Comparison of ENCODE assay signal across 35 cellular contexts in genomic region chr3:101255441-101255840, GRCh38.
"Had no signal": no experiment of that assay in that cellular context is flagged by ENCODE, and none has a peak within 500 bp of the region (broad histone marks: within the 10 kb centered on the region; RNA-seq: fewer than 3 reads in every experiment).

No MANE protein-coding gene starts in this region.

- ATAC-seq: activated CD4-positive, CD25-positive, alpha-beta regulatory T cell treated with anti-CD3 and anti-CD28 coated beads, Interleukin-2, amount 50 U/mL, for 24 hours; activated CD8-positive, alpha-beta memory T cell treated with anti-CD3 and anti-CD28 coated beads, Interleukin-2, amount 10 ng/mL, durations not matched to agents 7 days and 5 days; activated CD8-positive, alpha-beta T cell treated with anti-CD3 and anti-CD28 coated beads, Interleukin-2, amount 10 ng/mL, durations not matched to agents 7 days and 5 days; activated naive CD4-positive, alpha-beta T cell treated with anti-CD3 and anti-CD28 coated beads, Interleukin-2, amount 50 U/mL, for 72 hours; gastroesophageal sphincter; heart right ventricle; T-helper 17 cell had no signal

- H3K4me1 ChIP-seq: breast epithelium, colonic mucosa, esophagus squamous epithelium, gastroesophageal sphincter, heart right ventricle had no signal

- H3K27ac ChIP-seq: breast epithelium, cardiac muscle cell, colonic mucosa, epithelial cell of prostate, esophagus squamous epithelium, gastroesophageal sphincter, heart right ventricle, hepatocyte, VCaP had no signal

- H3K27me3 ChIP-seq: ascending aorta, breast epithelium, cardiac muscle cell, colonic mucosa, esophagus squamous epithelium, gastroesophageal sphincter, heart right ventricle, hepatocyte had no signal

- FAIRE-seq: endometrium, endothelial cell of umbilical vein had no signal

- H3K4me1 Mint-ChIP-seq: activated B cell treated with CpG ODN at 0.5 μM for 24 hours; activated CD8-positive, alpha-beta memory T cell treated with anti-CD3 and anti-CD28 coated beads, Interleukin-2, amount 10 ng/mL, durations not matched to agents 7 days and 5 days; activated naive CD4-positive, alpha-beta T cell treated with anti-CD3 and anti-CD28 coated beads, Interleukin-2, amount 10 ng/mL, durations not matched to agents 7 days and 5 days had no signal

- H3K27ac Mint-ChIP-seq: activated B cell treated with CpG ODN at 0.5 μM for 24 hours; activated CD4-positive, alpha-beta memory T cell treated with anti-CD3 and anti-CD28 coated beads for 36 hours; activated CD8-positive, alpha-beta memory T cell treated with anti-CD3 and anti-CD28 coated beads, Interleukin-2, amount 10 ng/mL, durations not matched to agents 7 days and 5 days; activated CD8-positive, alpha-beta T cell treated with anti-CD3 and anti-CD28 coated beads, Interleukin-2, amount 10 ng/mL, durations not matched to agents 7 days and 5 days; activated naive CD4-positive, alpha-beta T cell treated with anti-CD3 and anti-CD28 coated beads, Interleukin-2, amount 10 ng/mL, durations not matched to agents 7 days and 5 days; activated naive CD4-positive, alpha-beta T cell treated with anti-CD3 and anti-CD28 coated beads, Interleukin-2, amount 50 U/mL, for 72 hours; activated naive CD8-positive, alpha-beta T cell treated with anti-CD3 and anti-CD28 coated beads, Interleukin-2, amount 10 ng/mL, durations not matched to agents 7 days and 5 days; activated T-helper 1 cell treated with anti-CD3 and anti-CD28 coated beads, Interleukin-12 subunit alpha, Interleukin-12 subunit beta, Interleukin-2, Interleukin-4 antibody, amounts not matched to agents 30 ng/mL and 10 ng/mL and 1 ng/mL, durations not matched to agents 14 hours and 24 hours and 36 hours; T-helper 17 cell; T-helper 2 cell treated with Interferon-gamma antibody and Interleukin-4, amounts not matched to agents 5 μg/mL and 100 μg/mL, for 36 hours had no signal

- H3K9me3 Mint-ChIP-seq: activated B cell treated with CpG ODN at 0.5 μM for 24 hours; activated CD4-positive, alpha-beta memory T cell treated with anti-CD3 and anti-CD28 coated beads for 36 hours; activated naive CD4-positive, alpha-beta T cell treated with anti-CD3 and anti-CD28 coated beads, Interleukin-2, amount 10 ng/mL, durations not matched to agents 7 days and 5 days; activated naive CD4-positive, alpha-beta T cell treated with anti-CD3 and anti-CD28 coated beads, Interleukin-2, amount 50 U/mL, for 72 hours; activated naive CD8-positive, alpha-beta T cell treated with anti-CD3 and anti-CD28 coated beads, Interleukin-2, amount 10 ng/mL, durations not matched to agents 7 days and 5 days; activated T-helper 1 cell treated with anti-CD3 and anti-CD28 coated beads, Interleukin-12 subunit alpha, Interleukin-12 subunit beta, Interleukin-2, Interleukin-4 antibody, amounts not matched to agents 30 ng/mL and 10 ng/mL and 1 ng/mL, durations not matched to agents 14 hours and 24 hours and 36 hours; brain; T-helper 2 cell treated with Interferon-gamma antibody and Interleukin-4, amounts not matched to agents 5 μg/mL and 100 μg/mL, for 36 hours had no signal

- H3K4me3 ChIP-seq: ascending aorta, breast epithelium, cardiac muscle cell, colonic mucosa, esophagus squamous epithelium, gastroesophageal sphincter, heart right ventricle, hepatocyte had no signal

- H3K4me2 ChIP-seq: hepatocyte had no signal

- H3K36me3 Mint-ChIP-seq: activated CD4-positive, alpha-beta memory T cell treated with anti-CD3 and anti-CD28 coated beads for 36 hours; activated CD8-positive, alpha-beta memory T cell treated with anti-CD3 and anti-CD28 coated beads, Interleukin-2, amount 10 ng/mL, durations not matched to agents 7 days and 5 days; activated naive CD4-positive, alpha-beta T cell treated with anti-CD3 and anti-CD28 coated beads, Interleukin-2, amount 10 ng/mL, durations not matched to agents 7 days and 5 days; activated naive CD4-positive, alpha-beta T cell treated with anti-CD3 and anti-CD28 coated beads, Interleukin-2, amount 50 U/mL, for 72 hours; brain had no signal

- H3K4me3 Mint-ChIP-seq: activated B cell treated with CpG ODN at 0.5 μM for 24 hours; activated CD4-positive, alpha-beta memory T cell treated with anti-CD3 and anti-CD28 coated beads for 36 hours; activated CD8-positive, alpha-beta memory T cell treated with anti-CD3 and anti-CD28 coated beads, Interleukin-2, amount 10 ng/mL, durations not matched to agents 7 days and 5 days; activated CD8-positive, alpha-beta T cell treated with anti-CD3 and anti-CD28 coated beads, Interleukin-2, amount 10 ng/mL, durations not matched to agents 7 days and 5 days; activated naive CD4-positive, alpha-beta T cell treated with anti-CD3 and anti-CD28 coated beads, Interleukin-2, amount 10 ng/mL, durations not matched to agents 7 days and 5 days; activated naive CD8-positive, alpha-beta T cell treated with anti-CD3 and anti-CD28 coated beads, Interleukin-2, amount 10 ng/mL, durations not matched to agents 7 days and 5 days; activated T-helper 1 cell treated with anti-CD3 and anti-CD28 coated beads, Interleukin-12 subunit alpha, Interleukin-12 subunit beta, Interleukin-2, Interleukin-4 antibody, amounts not matched to agents 30 ng/mL and 10 ng/mL and 1 ng/mL, durations not matched to agents 14 hours and 24 hours and 36 hours; T-helper 17 cell; T-helper 2 cell treated with Interferon-gamma antibody and Interleukin-4, amounts not matched to agents 5 μg/mL and 100 μg/mL, for 36 hours had no signal

- H2AFZ ChIP-seq: hepatocyte had no signal

- H3K27me3 Mint-ChIP-seq: activated B cell treated with CpG ODN at 0.5 μM for 24 hours; activated CD4-positive, alpha-beta memory T cell treated with anti-CD3 and anti-CD28 coated beads for 36 hours; activated CD8-positive, alpha-beta memory T cell treated with anti-CD3 and anti-CD28 coated beads, Interleukin-2, amount 10 ng/mL, durations not matched to agents 7 days and 5 days; activated naive CD4-positive, alpha-beta T cell treated with anti-CD3 and anti-CD28 coated beads, Interleukin-2, amount 10 ng/mL, durations not matched to agents 7 days and 5 days; activated naive CD8-positive, alpha-beta T cell treated with anti-CD3 and anti-CD28 coated beads, Interleukin-2, amount 10 ng/mL, durations not matched to agents 7 days and 5 days; brain; T-helper 17 cell had no signal

- H3K36me3 ChIP-seq: ascending aorta, breast epithelium, cardiac muscle cell, colonic mucosa, esophagus squamous epithelium, gastroesophageal sphincter, heart right ventricle had no signal

- DNase-seq: activated B cell treated with CpG ODN at 0.5 μM for 24 hours; activated CD4-positive, alpha-beta memory T cell treated with anti-CD3 and anti-CD28 coated beads for 36 hours; activated CD4-positive, alpha-beta T cell treated with anti-CD3 and anti-CD28 coated beads for 48 hours; activated CD8-positive, alpha-beta memory T cell treated with anti-CD3 and anti-CD28 coated beads, Interleukin-2, amount 10 ng/mL, durations not matched to agents 7 days and 5 days; activated CD8-positive, alpha-beta memory T cell treated with anti-CD3 and anti-CD28 coated beads, Interleukin-2, amount 50 U/mL, for 4 hours; activated CD8-positive, alpha-beta T cell treated with anti-CD3 and anti-CD28 coated beads, Interleukin-2, amount 10 ng/mL, durations not matched to agents 7 days and 5 days; activated gamma-delta T cell; activated naive CD4-positive, alpha-beta T cell; activated naive CD4-positive, alpha-beta T cell treated with anti-CD3 and anti-CD28 coated beads, Interleukin-2, amount 10 ng/mL, durations not matched to agents 7 days and 5 days; activated naive CD8-positive, alpha-beta T cell treated with anti-CD3 and anti-CD28 coated beads, Interleukin-2, amount 10 ng/mL, durations not matched to agents 7 days and 5 days; activated T-cell treated with anti-CD3 and anti-CD28 coated beads, Interleukin-2, amount 50 U/mL, for 1 hour; activated T-cell treated with anti-CD3 and anti-CD28 coated beads, Interleukin-2, amount 50 U/mL, for 48 hours; central memory CD4-positive, alpha-beta T cell; cerebellar nuclear complex; colonic mucosa; effector CD8-positive, alpha-beta T cell; esophagus squamous epithelium; foreskin melanocyte; heart right ventricle; T-helper 17 cell; T1000 had no signal

- H3K9me3 ChIP-seq: ascending aorta, breast epithelium, colonic mucosa, esophagus squamous epithelium, gastroesophageal sphincter, heart right ventricle had no signal

- H3K79me2 ChIP-seq: hepatocyte had no signal
